In the genomic region with DNA sequence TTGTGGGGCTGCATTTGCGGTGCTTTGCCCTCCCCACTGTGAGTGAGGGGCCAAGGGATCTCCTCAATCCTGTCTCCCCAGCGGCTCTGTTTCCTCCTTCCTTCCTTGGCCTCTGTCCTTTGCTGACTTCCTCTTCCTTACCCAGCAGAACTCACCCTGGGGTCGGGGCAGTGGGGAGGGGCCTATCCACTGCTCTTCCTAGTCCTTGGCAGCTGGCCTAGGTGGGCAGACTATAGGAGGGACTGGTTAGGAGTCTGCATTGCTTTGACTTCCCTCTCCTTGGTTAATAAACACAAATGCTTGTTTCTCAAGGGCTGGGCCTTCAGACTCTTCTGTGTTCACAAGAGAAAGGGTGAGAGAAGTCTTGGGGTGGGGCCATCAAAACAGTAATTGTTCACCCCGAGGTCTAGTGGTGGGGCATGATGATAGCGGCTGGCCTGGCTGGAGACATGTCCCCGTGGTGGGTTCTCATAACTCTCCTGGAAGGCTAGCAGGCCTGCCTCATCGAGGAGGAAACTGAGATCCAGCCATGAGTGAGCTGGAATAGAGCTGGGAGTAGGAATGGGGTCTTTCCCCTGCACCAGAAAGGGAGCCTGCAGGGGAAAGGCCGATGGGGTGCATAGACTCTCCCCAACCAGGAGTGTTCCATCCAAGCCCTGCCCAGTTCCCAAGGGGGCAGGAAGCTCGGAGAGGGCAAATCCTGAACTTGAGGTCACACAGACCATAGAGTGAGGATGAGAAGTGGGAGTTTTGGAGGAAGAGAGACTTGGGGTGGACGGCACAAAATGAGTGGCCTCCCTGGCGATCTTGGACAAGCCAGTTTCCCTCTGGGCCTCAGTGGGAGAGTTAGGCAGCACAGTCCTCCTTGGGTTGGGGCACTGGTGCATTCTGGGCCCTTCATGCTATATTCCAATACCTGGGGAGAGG, we compare ENCODE assay signal across 10 cellular contexts. TPM values are rescaled to one million over a fixed set of nuclear protein-coding genes. Genes with fewer than 3 reads are reported as not detected.
DNase-seq lines count a peak whose midpoint lies in the region; ATAC-seq, FAIRE-seq and TF ChIP-seq lines count a peak whose summit lies in the region.
"Had no signal": no experiment of that assay in that cellular context is flagged by ENCODE, and none has a peak within 500 bp of the region (broad histone marks: within the 10 kb centered on the region; RNA-seq: fewer than 3 reads in every experiment).

No MANE protein-coding gene starts in this region.

- H3K9me2 ChIP-seq in PC-3 (replicated peaks; ENCODE audit: low read length) = no peaks in the 10 kb centered on the region

- H3K9me3 Mint-ChIP-seq in activated CD8-positive, alpha-beta memory T cell treated with anti-CD3 and anti-CD28 coated beads, Interleukin-2, amount 10 ng/mL, durations not matched to agents 7 days and 5 days (ENCODE audit: low read depth) = peaks cover 4% of the 10 kb centered on the region
- H3K9me3 Mint-ChIP-seq in stimulated activated memory B cell treated with anti-CD40 and anti-IgM and Interleukin-4, amounts not matched to agents 10 μg/mL and 1 μg/mL and 100 μg/mL, for 72 hours = no peaks in the 10 kb centered on the region

- TF ChIP-seq CTCF in endothelial cell of umbilical vein (IDR thresholded peaks at IDR 0.05; ENCODE audit: extremely low read depth in 1 of 2, insufficient read depth in 1 of 2, low read depth in 1 of 2, low read length in 2 of 2) (no peak), PC-3 (conservative IDR thresholded peaks at IDR 0.05; ENCODE audit: low read depth, low read length) (no peak)

- TF ChIP-seq POLR2A in endothelial cell of umbilical vein (IDR thresholded peaks at IDR 0.05; ENCODE audit: low read depth, low read length) = no peak

- H3K36me3 ChIP-seq in SJCRH30 (peaks cover 17% of the 10 kb centered on the region), endothelial cell of umbilical vein (ENCODE audit: control insufficient read depth in 2 of 2, extremely low read depth in 1 of 2, insufficient read depth in 2 of 2, low read length in 2 of 2) (no peaks in the 10 kb centered on the region), PC-3 (ENCODE audit: low read depth, low read length) (peaks cover 10% of the 10 kb centered on the region; the same call in 1 of the 2 replicates)

- ATAC-seq in activated CD8-positive, alpha-beta memory T cell treated with anti-CD3 and anti-CD28 coated beads, Interleukin-2, amount 10 ng/mL, durations not matched to agents 7 days and 5 days = no peak
- ATAC-seq in stimulated activated memory B cell treated with anti-CD40 and anti-IgM and Interleukin-4, amounts not matched to agents 10 μg/mL and 1 μg/mL and 100 μg/mL, for 72 hours = no peak
- ATAC-seq in PC-3 = no peak

- H3K27ac Mint-ChIP-seq in activated CD8-positive, alpha-beta memory T cell treated with anti-CD3 and anti-CD28 coated beads, Interleukin-2, amount 10 ng/mL, durations not matched to agents 7 days and 5 days = peak overlapping the region; percentile 86
- H3K27ac Mint-ChIP-seq in stimulated activated memory B cell treated with anti-CD40 and anti-IgM and Interleukin-4, amounts not matched to agents 10 μg/mL and 1 μg/mL and 100 μg/mL, for 72 hours = peak overlapping the region; percentile 92

- intact Hi-C loops in endothelial cell of umbilical vein (cut with micrococcal nuclease) = loop anchor here (2.0 to 5.0 kb wide), 2 partner anchors 27 to 36 kb away; no protein-coding TSS in a partner anchor
- intact Hi-C loops in PC-3 (cut with micrococcal nuclease) = no loop called here

- H3K4me2 ChIP-seq in endothelial cell of umbilical vein (ENCODE audit: insufficient read depth, low read length) (peak overlapping the region; percentile 15), PC-3 (ENCODE audit: low read length) (no peak overlapping the region)

- H2AFZ ChIP-seq in endothelial cell of umbilical vein (ENCODE audit: low read depth, low read length) = no peak overlapping the region
- no peak overlapping the region for H2AFZ ChIP-seq in PC-3 (ENCODE audit: low read length)

- dilution Hi-C loops in endothelial cell of umbilical vein (cut with MboI; ENCODE audit: extremely low pct_ligation_motif_present, low sequenced_read_pairs) = no loop called here

- H3K4me3 ChIP-seq in SJCRH30 = peak overlapping the region; percentile 78
- H3K4me3 ChIP-seq in endothelial cell of umbilical vein (replicated peaks in 1 of 3; ENCODE audit: insufficient read depth in 1 of 3, low read depth in 1 of 3, low read length in 3 of 3) = no peak overlapping the region
- H3K4me3 ChIP-seq in PC-3 (ENCODE audit: low read length) = no peak overlapping the region

- peaks cover 36% of the 10 kb centered on the region for H3K4me1 ChIP-seq in SJCRH30
- H3K4me1 ChIP-seq in endothelial cell of umbilical vein (ENCODE audit: control insufficient read depth, extremely low read depth, insufficient read depth, low read length) = peaks cover 39% of the 10 kb centered on the region
- peaks cover 28% of the 10 kb centered on the region for H3K4me1 ChIP-seq in PC-3 (ENCODE audit: insufficient read depth, low read length)

- H3K79me2 ChIP-seq in endothelial cell of umbilical vein (ENCODE audit: control insufficient read depth, insufficient read depth, low read length) = peaks cover 29% of the 10 kb centered on the region
- peaks cover 46% of the 10 kb centered on the region for H3K79me2 ChIP-seq in PC-3 (ENCODE audit: low read length)

- H3K27me3 Mint-ChIP-seq in activated CD8-positive, alpha-beta memory T cell treated with anti-CD3 and anti-CD28 coated beads, Interleukin-2, amount 10 ng/mL, durations not matched to agents 7 days and 5 days = no peaks in the 10 kb centered on the region
- no peaks in the 10 kb centered on the region for H3K27me3 Mint-ChIP-seq in stimulated activated memory B cell treated with anti-CD40 and anti-IgM and Interleukin-4, amounts not matched to agents 10 μg/mL and 1 μg/mL and 100 μg/mL, for 72 hours

- H3K4me1 Mint-ChIP-seq in activated CD8-positive, alpha-beta memory T cell treated with anti-CD3 and anti-CD28 coated beads, Interleukin-2, amount 10 ng/mL, durations not matched to agents 7 days and 5 days = peaks cover 61% of the 10 kb centered on the region
- peaks cover 49% of the 10 kb centered on the region for H3K4me1 Mint-ChIP-seq in stimulated activated memory B cell treated with anti-CD40 and anti-IgM and Interleukin-4, amounts not matched to agents 10 μg/mL and 1 μg/mL and 100 μg/mL, for 72 hours

- H3K27me3 ChIP-seq in SJCRH30 (no peaks in the 10 kb centered on the region), endothelial cell of umbilical vein (ENCODE audit: control insufficient read depth in 2 of 2, insufficient read depth in 2 of 2, low read length in 2 of 2) (no peaks in the 10 kb centered on the region), PC-3 (ENCODE audit: low read length) (no peaks in the 10 kb centered on the region)

- H3K9me1 ChIP-seq in endothelial cell of umbilical vein (replicated peaks; ENCODE audit: control insufficient read depth, extremely low read depth, insufficient read depth, low read length) = no peaks in the 10 kb centered on the region

- POLR2A ChIA-PET in endothelial cell of umbilical vein (lab: Charles Lee) (no interaction called here), PC-3 (lab: Charles Lee; ENCODE audit: unreplicated experiment) (interaction anchor here (0.5 kb wide), 1 partner anchor 106 kb away, joined by 3 read pairs; no protein-coding TSS in a partner anchor)

- H4K20me1 ChIP-seq in endothelial cell of umbilical vein (replicated peaks; ENCODE audit: control insufficient read depth, extremely low read depth, insufficient read depth, low read length) (no peaks in the 10 kb centered on the region), PC-3 (ENCODE audit: low read length) (peaks cover 4% of the 10 kb centered on the region; the same call in 1 of the 2 replicates)

- no peak for DNase-seq in activated CD8-positive, alpha-beta memory T cell treated with anti-CD3 and anti-CD28 coated beads, Interleukin-2, amount 10 ng/mL, durations not matched to agents 7 days and 5 days
- DNase-seq in activated CD8-positive, alpha-beta memory T cell treated with anti-CD3 and anti-CD28 coated beads for 24 hours = no peak
- DNase-seq in SJCRH30 (peak in 1 of 2 experiments; percentile 52), endothelial cell of umbilical vein (ENCODE audit: low read depth, low spot score) (no peak), inferior parietal cortex (ENCODE audit: extremely low spot score) (no peak), PC-3 (no peak), hippocampal formation (lab: John Stamatoyannopoulos, UW) (no peak)
- DNase-seq: IMR-90, SHP77 treated with DMSO at 0.1 percent for 48 hours had no signal

- H3K9me3 ChIP-seq in SJCRH30 (replicated peaks) (no peaks in the 10 kb centered on the region), endothelial cell of umbilical vein (replicated peaks; ENCODE audit: control insufficient read depth, insufficient read depth, low read length) (no peaks in the 10 kb centered on the region), PC-3 (ENCODE audit: low read length) (no peaks in the 10 kb centered on the region)

- H3F3A ChIP-seq in PC-3 (ENCODE audit: low read length, unreplicated experiment) = no peaks in the 10 kb centered on the region

- H3K36me3 Mint-ChIP-seq in activated CD8-positive, alpha-beta memory T cell treated with anti-CD3 and anti-CD28 coated beads, Interleukin-2, amount 10 ng/mL, durations not matched to agents 7 days and 5 days = peaks cover 22% of the 10 kb centered on the region
- peaks cover 12% of the 10 kb centered on the region for H3K36me3 Mint-ChIP-seq in stimulated activated memory B cell treated with anti-CD40 and anti-IgM and Interleukin-4, amounts not matched to agents 10 μg/mL and 1 μg/mL and 100 μg/mL, for 72 hours

- FAIRE-seq in endothelial cell of umbilical vein (lab: Jason Lieb, UNC) = peak; percentile 4

- BruUV-seq in endothelial cell of umbilical vein (replicated peaks; lab: Mats Ljungman, UMichigan) = no TSS peak
- no TSS peak for BruUV-seq in PC-3 (replicated peaks; lab: Mats Ljungman, UMichigan)

- H3K9ac ChIP-seq in endothelial cell of umbilical vein (replicated peaks; ENCODE audit: extremely low read depth, insufficient read depth, low read length) = no peak overlapping the region
- H3K9ac ChIP-seq in PC-3 (ENCODE audit: low read length) = no peak overlapping the region

- CTCF ChIA-PET in activated CD8-positive, alpha-beta memory T cell treated with anti-CD3 and anti-CD28 coated beads, Interleukin-2, amount 10 ng/mL, durations not matched to agents 7 days and 5 days (lab: Charles Lee) = interaction anchor here (0.7 to 5.1 kb wide), 9 partner anchors 8 to 367 kb away, joined by 3 to 37 read pairs (median 3); a partner anchor contains a TSS
- CTCF ChIA-PET in endothelial cell of umbilical vein (lab: Charles Lee) (interaction anchor here (1.4 kb wide), 1 partner anchor 21 kb away, joined by 3 read pairs; no protein-coding TSS in a partner anchor), PC-3 (lab: Charles Lee) (no interaction called here)

- peak overlapping the region; percentile 99 for H3K27ac ChIP-seq in SJCRH30
- H3K27ac ChIP-seq in endothelial cell of umbilical vein (ENCODE audit: insufficient read depth, low read depth, low read length) = no peak overlapping the region
- no peak overlapping the region for H3K27ac ChIP-seq in PC-3 (ENCODE audit: low read length)

- H3K4me3 Mint-ChIP-seq in activated CD8-positive, alpha-beta memory T cell treated with anti-CD3 and anti-CD28 coated beads, Interleukin-2, amount 10 ng/mL, durations not matched to agents 7 days and 5 days = peak overlapping the region; percentile 84
- peak overlapping the region; percentile 57 for H3K4me3 Mint-ChIP-seq in stimulated activated memory B cell treated with anti-CD40 and anti-IgM and Interleukin-4, amounts not matched to agents 10 μg/mL and 1 μg/mL and 100 μg/mL, for 72 hours

RNA-seq across cellular contexts. Expression of a gene that starts 12.7 kb away (rescaled TPM):
- 10 to 100 TPM; 34.3 to 37.0 TPM for total RNA-seq in activated CD8-positive, alpha-beta memory T cell treated with anti-CD3 and anti-CD28 coated beads, Interleukin-2, amount 10 ng/mL, durations not matched to agents 7 days and 5 days
- total RNA-seq in SJCRH30 (2014; rRNA removed; shearing (Covaris generic)) = 44.6 and 45.1 TPM in 2 replicates
- total RNA-seq in endothelial cell of umbilical vein (4.6 and 5.8 TPM in 2 replicates), PC-3 (2014; rRNA removed) (23.0 and 28.4 TPM in 2 replicates)
- polyA plus RNA-seq in endothelial cell of umbilical vein = 5.4 and 7.2 TPM in 2 replicates
- 4.5 and 4.7 TPM in 2 replicates for polyA plus RNA-seq in endothelial cell of umbilical vein (2011; cell fraction: cytosol; rRNA removed)
- 3.6 and 3.9 TPM in 2 replicates for polyA plus RNA-seq in endothelial cell of umbilical vein (2011; cell fraction: nucleus; rRNA removed)
- 5.2 and 5.8 TPM in 2 replicates for polyA plus RNA-seq in endothelial cell of umbilical vein (2012)
- polyA minus RNA-seq in endothelial cell of umbilical vein = 2.5 and 3.5 TPM in 2 replicates
- 1.5 TPM for polyA minus RNA-seq in endothelial cell of umbilical vein (2011; cell fraction: cytosol; rRNA and poly(A)+ RNA removed)
- 1.3 and 2.1 TPM in 2 replicates for polyA minus RNA-seq in endothelial cell of umbilical vein (2011; cell fraction: nucleus; rRNA and poly(A)+ RNA removed)
